ENCODE assay signal across 23 cellular contexts in genomic region chr3:126197343-126197742, GRCh38. TPM values are rescaled to one million over a fixed set of nuclear protein-coding genes. Genes with fewer than 3 reads are reported as not detected.
DNase-seq lines count a peak whose midpoint lies in the region; ATAC-seq, FAIRE-seq and TF ChIP-seq lines count a peak whose summit lies in the region.
"Had no signal": no experiment of that assay in that cellular context is flagged by ENCODE, and none has a peak within 500 bp of the region (broad histone marks: within the 10 kb centered on the region; RNA-seq: fewer than 3 reads in every experiment).

No MANE protein-coding gene starts in this region.

- H3K9me2 ChIP-seq in HCT116 (ENCODE audit: insufficient read depth) (no peaks in the 10 kb centered on the region), PC-9 (ENCODE audit: insufficient read depth) (no peaks in the 10 kb centered on the region)

- H3K4me3 Mint-ChIP-seq in activated T-cell treated with anti-CD3 and anti-CD28 coated beads, Interleukin-2, amount 50 U/mL, for 4 hours, result no peak overlapping the region
- H3K4me3 Mint-ChIP-seq: CD14-positive monocyte; CD8-positive, alpha-beta memory T cell had no signal

- DNase-seq in HCT116 (ENCODE audit: low read depth, low spot score), result no peak
- DNase-seq in PC-9, result no peak
- no peak for DNase-seq in kidney
- DNase-seq in pancreas, result peak in 1 of 6 donors; percentile 43
- DNase-seq in activated T-cell treated with anti-CD3 and anti-CD28 coated beads, Interleukin-2, amount 50 U/mL, for 4 hours, result no peak
- DNase-seq in activated T-cell treated with anti-CD3 and anti-CD28 coated beads for 4 hours, result no peak
- DNase-seq: BE2C; CD8-positive, alpha-beta memory T cell; DMS 273 treated with DMSO at 0.1 percent for 48 hours; DND-41; NCI-H1092; NCI-H1417 treated with DMSO at 0.1 percent for 48 hours; NCI-H1694 treated with DMSO at 0.1 percent for 48 hours; NCI-H2081 treated with DMSO at 0.1 percent for 48 hours; NCI-H2171; NCI-H226; NCI-H510A; NCI-H69 had no signal

- H3K9ac ChIP-seq in HCT116 (ENCODE audit: low read length) (no peak overlapping the region), kidney (ENCODE audit: low read length in 2 of 2) (no peak overlapping the region)

- H3K27me3 Mint-ChIP-seq in activated T-cell treated with anti-CD3 and anti-CD28 coated beads, Interleukin-2, amount 50 U/mL, for 4 hours (ENCODE audit: low read depth), result peaks cover 5% of the 10 kb centered on the region
- H3K27me3 Mint-ChIP-seq: IgD-negative memory B cell had no signal

- no peak for ATAC-seq in HCT116
- peak; percentile 10 to 65 (median 60) for ATAC-seq in pancreas
- no peak for ATAC-seq in activated T-cell treated with anti-CD3 and anti-CD28 coated beads, Interleukin-2, amount 50 U/mL, for 4 hours
- no peak for ATAC-seq in HG02852 (IDR thresholded peaks at IDR 0.05; ENCODE audit: unreplicated experiment)

- H3K36me3 ChIP-seq in HCT116 (ENCODE audit: control insufficient read depth in 1 of 2, insufficient read depth in 2 of 2, low read length in 2 of 2) (no peaks in the 10 kb centered on the region), PC-9 (ENCODE audit: low read depth) (peaks cover 14% of the 10 kb centered on the region; the same call in 1 of the 2 replicates), kidney (ENCODE audit: control insufficient read depth in 1 of 2, insufficient read depth in 2 of 2, low read length in 2 of 2) (no peaks in the 10 kb centered on the region), pancreas (no peaks in the 10 kb centered on the region)
- H3K36me3 ChIP-seq: BE2C had no signal

- no peaks in the 10 kb centered on the region for H4K20me1 ChIP-seq in HCT116 (ENCODE audit: insufficient read depth)
- H4K20me1 ChIP-seq in PC-9 (ENCODE audit: insufficient read depth), result no peaks in the 10 kb centered on the region

- TF ChIP-seq CTCF in HCT116 (IDR thresholded peaks at IDR 0.05 in 2 of 3, conservative IDR thresholded peaks at IDR 0.05 in 1 of 3; ENCODE audit: borderline replicate concordance in 1 of 3, insufficient read depth in 1 of 3, low read depth in 2 of 3, low read length in 2 of 3), result no peak
- no peak for TF ChIP-seq CTCF in PC-9 (conservative IDR thresholded peaks at IDR 0.05)
- TF ChIP-seq CTCF in kidney (IDR thresholded peaks at IDR 0.05; ENCODE audit: borderline replicate concordance, extremely low read depth, insufficient read depth), result no peak
- no peak for TF ChIP-seq CTCF in pancreas (IDR thresholded peaks at IDR 0.05)

- H3K4me2 ChIP-seq in HCT116 (ENCODE audit: low read length), result no peak overlapping the region
- peak overlapping the region; percentile 67 for H3K4me2 ChIP-seq in PC-9

- no peaks in the 10 kb centered on the region for H3F3A ChIP-seq in PC-9 (ENCODE audit: insufficient read depth, low read depth)

- CTCF ChIA-PET in HCT116 (lab: Charles Lee) (interaction anchor here (1.0 to 3.3 kb wide), 2 partner anchors 10 to 85 kb away, joined by 3 to 15 read pairs; no protein-coding TSS in a partner anchor), PC-9 (lab: Charles Lee) (interaction anchor here (0.5 to 2.8 kb wide), 11 partner anchors 9 to 591 kb away, joined by 3 to 17 read pairs (median 4); partner anchors contain the start of genes ALDH1L1 and SLC41A3)

- BruUV-seq in HCT116 (replicated peaks; lab: Mats Ljungman, UMichigan) (no TSS peak), PC-9 (replicated peaks; lab: Mats Ljungman, UMichigan) (TSS peak; percentile 86)

- H3K9me3 Mint-ChIP-seq in activated T-cell treated with anti-CD3 and anti-CD28 coated beads, Interleukin-2, amount 50 U/mL, for 4 hours, result peaks cover 8% of the 10 kb centered on the region

- H3K4me3 ChIP-seq in HCT116 (replicated peaks in 1 of 2; ENCODE audit: low read depth in 1 of 2, low read length in 2 of 2) (no peak overlapping the region), PC-9 (peak overlapping the region; percentile 59), kidney (ENCODE audit: low read length in 2 of 2) (peak overlapping the region; percentile 23 to 45), pancreas (peak overlapping the region in 2 of 4 donors; percentile 29 to 32)

- no peak for TF ChIP-seq POLR2A in HCT116 (IDR thresholded peaks at IDR 0.05; ENCODE audit: borderline replicate concordance, extremely low read depth, insufficient read depth, insufficient read length)

- H3K9me3 ChIP-seq in HCT116 (ENCODE audit: control insufficient read depth in 1 of 2, insufficient read depth in 1 of 2, low read depth in 1 of 2, low read length in 2 of 2) (peaks cover 5 to 8% of the 10 kb centered on the region in 2 experiments; a peak in 3 of 4 replicates), PC-9 (ENCODE audit: insufficient read depth, low read depth) (peaks cover 18% of the 10 kb centered on the region; the same call in 1 of the 2 replicates), kidney (ENCODE audit: control insufficient read depth in 1 of 2, low read length in 2 of 2) (no peaks in the 10 kb centered on the region), pancreas (no peaks in the 10 kb centered on the region)
- H3K9me3 ChIP-seq: BE2C had no signal

- H3K27me3 ChIP-seq in HCT116 (ENCODE audit: insufficient read depth, low read length), result no peaks in the 10 kb centered on the region
- H3K27me3 ChIP-seq in PC-9 (ENCODE audit: insufficient read depth, low read depth), result no peaks in the 10 kb centered on the region
- no peaks in the 10 kb centered on the region for H3K27me3 ChIP-seq in pancreas
- H3K27me3 ChIP-seq: BE2C had no signal

- 0 out of 4 replicates have a peak, but pooled peaks cover 0 to 4% of the 10 kb centered on the region in 2 experiments for H3K4me1 ChIP-seq in HCT116 (ENCODE audit: control insufficient read depth in 1 of 2, insufficient read depth in 2 of 2, low read length in 2 of 2)
- 0 out of 2 replicates have a peak, but pooled peaks cover 5% of the 10 kb centered on the region for H3K4me1 ChIP-seq in PC-9 (replicated peaks; ENCODE audit: insufficient read depth)
- peaks cover 0 to 4% of the 10 kb centered on the region in 2 donors for H3K4me1 ChIP-seq in kidney (ENCODE audit: control insufficient read depth in 1 of 2, insufficient read depth in 1 of 2, low read depth in 1 of 2, low read length in 2 of 2)
- no peaks in the 10 kb centered on the region for H3K4me1 ChIP-seq in pancreas
- H3K4me1 ChIP-seq: BE2C had no signal

- H2AFZ ChIP-seq in HCT116 (ENCODE audit: low read depth, low read length, poor library complexity, severe bottlenecking) (peak overlapping the region; percentile 78), PC-9 (peak overlapping the region; percentile 74)

- H3K4me1 Mint-ChIP-seq in activated T-cell treated with anti-CD3 and anti-CD28 coated beads, Interleukin-2, amount 50 U/mL, for 4 hours (ENCODE audit: low read depth), result no peaks in the 10 kb centered on the region
- H3K4me1 Mint-ChIP-seq: CD14-positive monocyte; CD8-positive, alpha-beta memory T cell; IgD-negative memory B cell had no signal

- FAIRE-seq in kidney (lab: Jason Lieb, UNC) (no peak), pancreas (lab: Jason Lieb, UNC) (no peak)
- FAIRE-seq: GM18507, H54 had no signal

- RAD21 ChIA-PET in HCT116 (lab: Charles Lee; ENCODE audit: low non-redundant PET in 1 of 2, low total read pairs in 2 of 2, uncharacterized antibody in 2 of 2, unreplicated experiment in 2 of 2), result no interaction called here

- H3K79me2 ChIP-seq in HCT116 (ENCODE audit: insufficient read depth, low read length), result no peaks in the 10 kb centered on the region
- H3K79me2 ChIP-seq in PC-9 (ENCODE audit: low read depth), result peaks cover 18% of the 10 kb centered on the region

- POLR2A ChIA-PET in HCT116 (lab: Charles Lee), result interaction anchor here (1.4 kb wide), 1 partner anchor 11 kb away, joined by 3 read pairs; no protein-coding TSS in a partner anchor
- POLR2A ChIA-PET in PC-9 (lab: Charles Lee; ENCODE audit: unreplicated experiment), result interaction anchor here (0.6 to 1.0 kb wide), 6 partner anchors 11 to 279 kb away, joined by 3 to 9 read pairs (median 4); partner anchors contain the start of gene ZXDC

- no peaks in the 10 kb centered on the region for H3K36me3 Mint-ChIP-seq in activated T-cell treated with anti-CD3 and anti-CD28 coated beads, Interleukin-2, amount 50 U/mL, for 4 hours (ENCODE audit: insufficient read depth)
- H3K36me3 Mint-ChIP-seq: CD14-positive monocyte; CD8-positive, alpha-beta memory T cell had no signal

- intact Hi-C loops in HCT116 (cut with micrococcal nuclease) (no loop called here), PC-9 (cut with micrococcal nuclease; ENCODE audit: unreplicated experiment) (loop anchor here (1.0 to 5.0 kb wide), 4 partner anchors 67 to 280 kb away; partner anchors contain the start of genes SLC41A3 and ZXDC), kidney (cut with DNase I) (no loop called here), pancreas (cut with DNase I) (no loop called here)

- 54 to 58% methylated on average over 4 of the region's 4 CpGs for WGBS in pancreas, 2 donors

- TF ChIP-seq RAD21 in HCT116 (IDR thresholded peaks at IDR 0.05; ENCODE audit: low read depth), result no peak

- H3K27ac ChIP-seq in HCT116 (ENCODE audit: low read depth, low read length), result no peak overlapping the region
- peak overlapping the region; percentile 83 for H3K27ac ChIP-seq in PC-9
- peak overlapping the region in 1 of 2 donors; percentile 37 for H3K27ac ChIP-seq in kidney (ENCODE audit: low read depth in 2 of 2, low read length in 2 of 2)
- peak overlapping the region; percentile 28 to 76 (median 56) for H3K27ac ChIP-seq in pancreas

TF ChIP-seq in HCT116, 20 proteins besides CTCF, POLR2A, EP300 and RAD21 (continues in another document):
- no peak for TF ChIP-seq YY1 (IDR thresholded peaks at IDR 0.05; ENCODE audit: extremely low read depth, insufficient replicate concordance, low read depth, low read length)
- no peak for TF ChIP-seq TCF7L2 (IDR thresholded peaks at IDR 0.05; ENCODE audit: borderline replicate concordance, extremely low read depth, insufficient read depth, insufficient read length)
- no peak for TF ChIP-seq SRF (IDR thresholded peaks at IDR 0.05; ENCODE audit: low read depth)
- no peak for TF ChIP-seq EZH2phosphoT487 (IDR thresholded peaks at IDR 0.05; ENCODE audit: borderline replicate concordance)
- TF ChIP-seq ATF3 (IDR thresholded peaks at IDR 0.05), result no peak
- no peak for TF ChIP-seq SIN3A (IDR thresholded peaks at IDR 0.05; ENCODE audit: low read depth)
- TF ChIP-seq ZFX (IDR thresholded peaks at IDR 0.05), result no peak

RNA-seq across cellular contexts. Expression of gene ALDH1L1, which starts 17.0 kb away (rescaled TPM):
- 0.81 TPM for total RNA-seq in HCT116 (2021; ENCODE audit: unreplicated experiment)
- 0.07 and 0.12 TPM in 2 replicates for polyA plus RNA-seq in HCT116 (2012)
- 46.9 and 50.0 TPM in 2 replicates for total RNA-seq in PC-9 (2021)
- 60.0 TPM for total RNA-seq in kidney
- 199 TPM for polyA plus RNA-seq in kidney (ENCODE audit: insufficient read depth, low read depth, low replicate concordance)
- 10 to 100 TPM; 15.4 to 46.3 (median 33.7) TPM for total RNA-seq in pancreas
- polyA plus RNA-seq in pancreas, result 10 to 100 TPM; 38.8 to 44.0 TPM
- under 1 TPM in 2 of 3 donors, not detected in 1; 0.10 to 0.29 TPM for total RNA-seq in activated T-cell treated with anti-CD3 and anti-CD28 coated beads, Interleukin-2, amount 50 U/mL, for 4 hours
- total RNA-seq: CD8-positive, alpha-beta memory T cell had no signal
- polyA plus RNA-seq: CD14-positive monocyte; CD8-positive, alpha-beta memory T cell; IgD-negative memory B cell had no signal

Comparison
In these comparisons a context has a peak if more than half of its experiments do, and no peak if none do; other contexts are left out.
1. ATAC-seq: peak in pancreas (4 of 4); none in HCT116 (single experiment), activated T-cell treated with anti-CD3 and anti-CD28 coated beads, Interleukin-2, amount 50 U/mL, for 4 hours (0 of 2) and HG02852 (single experiment).
2. H3K4me3 ChIP-seq: peak in PC-9 (single experiment) and kidney (2 of 2); none in HCT116 (0 of 2).